ENCODE assay signal across 8 cellular contexts in genomic region chr1:150281758-150282557, GRCh38. TPM values are rescaled to one million over a fixed set of nuclear protein-coding genes. Genes with fewer than 3 reads are reported as not detected.
DNase-seq lines count a peak whose midpoint lies in the region; TF ChIP-seq lines count a peak whose summit lies in the region.

CIART (plus strand) TSS chr1:150282554; CDS start chr1:150283268, 714 bp downstream.

- DNase-seq in GM13976 (ENCODE audit: low spot score) (peak; percentile 82), HT1080 (ENCODE audit: low read depth) (peak; percentile 99), NOMO-1 treated with dmso at 0.1 percent for 144 hours (lab: John Stamatoyannopoulos, UW; ENCODE audit: unreplicated experiment) (peak; percentile 58), epithelial cell of proximal tubule (ENCODE audit: low read depth) (peak; percentile 97), midbrain (lab: John Stamatoyannopoulos, UW) (peak; percentile 95), KG1 (lab: John Stamatoyannopoulos, UW) (no peak)
- peak; percentile 78 for DNase-seq in activated T-cell treated with anti-CD3 and anti-CD28 coated beads, Interleukin-2, amount 50 U/mL, for 24 hours
- peak; percentile 52 for DNase-seq in stimulated activated CD8-positive, alpha-beta memory T cell treated with anti-CD3 and anti-CD28 coated beads, Interleukin-15, amount 100 ng/mL, for 1 hour (ENCODE audit: low read depth)

- in situ Hi-C loops in GM13976 (cut with MboI; ENCODE audit: low sequenced_read_pairs, unreplicated experiment) = no loop called here

- TF ChIP-seq CTCF in GM13976 (IDR thresholded peaks at IDR 0.05; ENCODE audit: borderline replicate concordance, control extremely low read depth, extremely low read depth, insufficient read depth, missing control alignments) = no peak
- no peak for TF ChIP-seq CTCF in epithelial cell of proximal tubule (conservative IDR thresholded peaks at IDR 0.05; ENCODE audit: low read depth, low read length)

- H3K36me3 Mint-ChIP-seq in activated T-cell treated with anti-CD3 and anti-CD28 coated beads, Interleukin-2, amount 50 U/mL, for 24 hours (ENCODE audit: low read depth) = peaks cover 3% of the 10 kb centered on the region

- peak within 1 kb of the TSS; percentile 69 for H3K4me3 Mint-ChIP-seq in activated T-cell treated with anti-CD3 and anti-CD28 coated beads, Interleukin-2, amount 50 U/mL, for 24 hours

- H3K27ac Mint-ChIP-seq in activated T-cell treated with anti-CD3 and anti-CD28 coated beads, Interleukin-2, amount 50 U/mL, for 24 hours = peak within 1 kb of the TSS; percentile 86

- peak within 1 kb of the TSS; percentile 93 for H3K4me3 ChIP-seq in epithelial cell of proximal tubule (ENCODE audit: low read depth, low read length)

- H3K4me1 Mint-ChIP-seq in activated T-cell treated with anti-CD3 and anti-CD28 coated beads, Interleukin-2, amount 50 U/mL, for 24 hours (ENCODE audit: low read depth) = peaks cover 31% of the 10 kb centered on the region

- peaks cover 6% of the 10 kb centered on the region for H3K9me3 Mint-ChIP-seq in activated T-cell treated with anti-CD3 and anti-CD28 coated beads, Interleukin-2, amount 50 U/mL, for 24 hours

- peaks cover 7% of the 10 kb centered on the region for H3K27me3 Mint-ChIP-seq in activated T-cell treated with anti-CD3 and anti-CD28 coated beads, Interleukin-2, amount 50 U/mL, for 24 hours

RNA-seq across cellular contexts. Expression of gene CIART, which starts in this region (rescaled TPM):
- 3.2 and 5.7 TPM in 2 replicates for total RNA-seq in HT1080 (2014; rRNA removed; shearing (Covaris generic))
- 5.4 and 8.0 TPM in 2 replicates for polyA plus RNA-seq in HT1080 (2015; cell fraction: cytosol; rRNA removed)
- polyA plus RNA-seq in HT1080 (2015; cell fraction: nucleus; rRNA removed) = 13.3 and 14.5 TPM in 2 replicates
- 0.51 and 3.6 TPM in 2 replicates for total RNA-seq in epithelial cell of proximal tubule
